In the genomic region with DNA sequence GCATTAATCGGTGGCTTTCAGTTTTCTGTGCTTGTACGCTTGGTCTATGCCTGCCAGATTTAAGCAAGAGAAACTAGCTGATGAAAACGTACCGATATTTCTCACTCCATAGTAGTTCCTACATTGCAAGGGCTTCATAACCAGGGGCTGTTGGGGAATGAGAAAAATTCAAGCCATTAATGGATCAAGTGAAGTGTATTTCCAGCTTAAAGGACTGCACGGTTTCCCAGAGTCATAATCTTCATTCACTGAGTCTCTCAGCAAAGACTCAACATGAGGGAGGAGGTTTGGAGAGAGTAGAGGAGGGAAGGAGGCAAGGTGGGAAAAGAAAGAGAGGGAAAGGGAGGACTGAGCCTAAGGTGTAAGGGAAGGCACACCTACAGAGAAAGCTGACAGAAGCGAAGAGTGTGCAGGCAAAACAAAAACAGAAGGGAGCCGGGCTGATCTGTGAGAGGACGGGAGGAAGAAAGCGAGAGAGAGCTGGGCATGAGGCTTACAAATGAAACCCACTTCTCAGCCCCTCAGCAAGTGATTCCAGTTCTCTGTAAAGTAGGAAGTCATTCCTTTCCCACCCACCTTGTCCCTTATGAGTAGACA, we compare ENCODE assay signal across 8 cellular contexts. TPM values are rescaled to one million over a fixed set of nuclear protein-coding genes. Genes with fewer than 3 reads are reported as not detected.
A peak's percentile ranks its signal among the peaks of the same experiment; 100 is the strongest.
DNase-seq lines count a peak whose midpoint lies in the region; ATAC-seq, FAIRE-seq and TF ChIP-seq lines count a peak whose summit lies in the region.

No MANE protein-coding gene starts in this region.

- no peaks in the 10 kb centered on the region for H3K27me3 Mint-ChIP-seq in stimulated activated memory B cell treated with anti-CD40 and anti-IgM and Interleukin-4, amounts not matched to agents 10 μg/mL and 1 μg/mL and 100 μg/mL, for 72 hours

- TF ChIP-seq CTCF in foreskin fibroblast (IDR thresholded peaks at IDR 0.05; ENCODE audit: low read depth, low read length), result no peak

- peak overlapping the region; percentile 41 to 42 for H3K4me3 ChIP-seq in foreskin fibroblast (ENCODE audit: low read depth in 1 of 2, low read length in 2 of 2)

- DNase-seq in CD1c-positive myeloid dendritic cell (ENCODE audit: extremely low spot score) (peak; percentile 56), RPMI7951 (ENCODE audit: low read depth) (peak; percentile 9), foreskin fibroblast (no peak), urothelium cell line (ENCODE audit: low spot score) (no peak), NCI-H2029 (lab: John Stamatoyannopoulos, UW) (no peak), NCI-H446 (lab: John Stamatoyannopoulos, UW) (no peak)

- ATAC-seq in GM21515 (IDR thresholded peaks at IDR 0.05; ENCODE audit: unreplicated experiment), result peak; percentile 42
- no peak for ATAC-seq in stimulated activated memory B cell treated with anti-CD40 and anti-IgM and Interleukin-4, amounts not matched to agents 10 μg/mL and 1 μg/mL and 100 μg/mL, for 72 hours

- no peak for FAIRE-seq in urothelium cell line (lab: Jason Lieb, UNC)

- peaks cover 45% of the 10 kb centered on the region for H3K36me3 Mint-ChIP-seq in stimulated activated memory B cell treated with anti-CD40 and anti-IgM and Interleukin-4, amounts not matched to agents 10 μg/mL and 1 μg/mL and 100 μg/mL, for 72 hours

- peaks cover 3% of the 10 kb centered on the region for H3K9me3 Mint-ChIP-seq in stimulated activated memory B cell treated with anti-CD40 and anti-IgM and Interleukin-4, amounts not matched to agents 10 μg/mL and 1 μg/mL and 100 μg/mL, for 72 hours

- peak overlapping the region; percentile 89 for H3K4me3 Mint-ChIP-seq in stimulated activated memory B cell treated with anti-CD40 and anti-IgM and Interleukin-4, amounts not matched to agents 10 μg/mL and 1 μg/mL and 100 μg/mL, for 72 hours

- peak overlapping the region; percentile 83 for H3K27ac Mint-ChIP-seq in stimulated activated memory B cell treated with anti-CD40 and anti-IgM and Interleukin-4, amounts not matched to agents 10 μg/mL and 1 μg/mL and 100 μg/mL, for 72 hours

- peaks cover 31% of the 10 kb centered on the region for H3K4me1 Mint-ChIP-seq in stimulated activated memory B cell treated with anti-CD40 and anti-IgM and Interleukin-4, amounts not matched to agents 10 μg/mL and 1 μg/mL and 100 μg/mL, for 72 hours

RNA-seq across cellular contexts. Expression of gene GIMAP2, which starts 0.6 kb away (rescaled TPM):
- 9.1 and 11.5 TPM in 2 replicates for total RNA-seq in RPMI7951 (2014; rRNA removed; shearing (Covaris generic))

RNA-seq across cellular contexts. Expression of gene GIMAP1, which starts 30.3 kb away (rescaled TPM):
- total RNA-seq in RPMI7951 (2014; rRNA removed; shearing (Covaris generic)), result not detected in 2 replicates

RNA-seq across cellular contexts. Expression of gene GIMAP5, which starts 51.1 kb away (rescaled TPM):
- 0.49 TPM in 1 of 2 replicates, not detected in the other for total RNA-seq in RPMI7951 (2014; rRNA removed; shearing (Covaris generic))

RNA-seq across cellular contexts. Expression of gene GIMAP6, which starts 53.9 kb away (rescaled TPM):
- total RNA-seq in RPMI7951 (2014; rRNA removed; shearing (Covaris generic)), result 0.48 TPM in 1 of 2 replicates, not detected in the other

Comparison
In these comparisons a context has a peak if more than half of its experiments do, and no peak if none do; other contexts are left out.
1. DNase-seq: peak in CD1c-positive myeloid dendritic cell (single experiment) and RPMI7951 (single experiment); none in foreskin fibroblast (0 of 2), urothelium cell line (single experiment), NCI-H2029 (single experiment) and NCI-H446 (0 of 2).